In the genomic region with DNA sequence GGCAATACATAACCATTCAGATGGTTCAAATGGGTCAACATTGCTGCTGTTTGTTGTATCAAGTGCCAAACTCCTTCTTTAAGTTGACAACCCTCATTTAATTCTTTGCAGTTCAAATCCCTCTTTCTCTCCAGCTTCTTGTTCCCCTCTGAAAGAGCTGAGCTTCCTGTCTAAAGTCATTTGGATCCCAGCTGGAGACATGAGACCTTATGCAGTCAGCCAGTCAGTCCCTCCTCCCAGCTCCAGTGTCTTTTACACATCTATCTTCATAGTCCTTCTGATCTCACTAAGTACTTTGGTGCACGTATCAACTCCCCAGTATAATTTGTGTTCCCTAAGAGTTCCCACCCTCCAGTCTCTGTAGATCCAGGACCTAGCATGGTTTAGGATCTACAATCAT, we compare ENCODE assay signal across 16 cellular contexts.
A peak's percentile ranks its signal among the peaks of the same experiment; 100 is the strongest.
DNase-seq lines count a peak whose midpoint lies in the region; ATAC-seq and TF ChIP-seq lines count a peak whose summit lies in the region.
"Had no signal": no experiment of that assay in that cellular context is flagged by ENCODE, and none has a peak within 500 bp of the region (broad histone marks: within the 10 kb centered on the region; RNA-seq: fewer than 3 reads in every experiment).

No MANE protein-coding gene starts in this region.

- TF ChIP-seq CTCF in glutamatergic neuron (IDR thresholded peaks at IDR 0.05; ENCODE audit: partially characterized antibody, unreplicated experiment) (no peak), neural crest cell (conservative IDR thresholded peaks at IDR 0.05) (no peak)

- peaks cover 7% of the 10 kb centered on the region for H3K27me3 Mint-ChIP-seq in glutamatergic neuron (ENCODE audit: unreplicated experiment)
- no peaks in the 10 kb centered on the region for H3K27me3 Mint-ChIP-seq in neural crest cell (ENCODE audit: low read depth)
- H3K27me3 Mint-ChIP-seq: B cell had no signal

- no peaks in the 10 kb centered on the region for H3K36me3 Mint-ChIP-seq in glutamatergic neuron (ENCODE audit: unreplicated experiment)
- H3K36me3 Mint-ChIP-seq in neural crest cell (ENCODE audit: low read depth), result no peaks in the 10 kb centered on the region
- H3K36me3 Mint-ChIP-seq: CD8-positive, alpha-beta T cell had no signal

- peaks cover 7% of the 10 kb centered on the region for H3K9me3 Mint-ChIP-seq in glutamatergic neuron (ENCODE audit: unreplicated experiment)
- no peaks in the 10 kb centered on the region for H3K9me3 Mint-ChIP-seq in neural crest cell
- H3K9me3 Mint-ChIP-seq: CD8-positive, alpha-beta T cell had no signal

- no peak for ATAC-seq in HG03520 (IDR thresholded peaks at IDR 0.05; ENCODE audit: unreplicated experiment)
- ATAC-seq: CD8-positive, alpha-beta T cell; GM12878 had no signal

- H3K4me1 Mint-ChIP-seq in glutamatergic neuron (ENCODE audit: low read depth, unreplicated experiment) (peaks cover 32% of the 10 kb centered on the region), neural crest cell (peaks cover 35% of the 10 kb centered on the region)
- H3K4me1 Mint-ChIP-seq: B cell had no signal

- H3K27ac Mint-ChIP-seq in glutamatergic neuron (ENCODE audit: unreplicated experiment) (peak overlapping the region; percentile 4), neural crest cell (ENCODE audit: unreplicated experiment) (peak overlapping the region; percentile 17)
- H3K27ac Mint-ChIP-seq: B cell; CD8-positive, alpha-beta T cell had no signal

- peak; percentile 36 for DNase-seq in NCI-H82 (lab: John Stamatoyannopoulos, UW)
- no peak for DNase-seq in NCI-H82 treated with DMSO at 0.1 percent for 48 hours (lab: John Stamatoyannopoulos, UW; ENCODE audit: unreplicated experiment)
- DNase-seq in glutamatergic neuron, result no peak
- DNase-seq in neural crest cell (ENCODE audit: low read depth, low spot score), result no peak
- no peak for DNase-seq in HT-29 (ENCODE audit: low spot score)
- no peak for DNase-seq in SW480 (ENCODE audit: low spot score)
- DNase-seq: 8988T; Calu3; CD8-positive, alpha-beta T cell; DND-41; EL; HCEC 1CT; IMR-90 had no signal

- no peak overlapping the region for H3K4me3 Mint-ChIP-seq in glutamatergic neuron (ENCODE audit: unreplicated experiment)
- H3K4me3 Mint-ChIP-seq in neural crest cell, result no peak overlapping the region
- H3K4me3 Mint-ChIP-seq: B cell; CD8-positive, alpha-beta T cell had no signal
